In genomic region chr1:30515746-30516504, GRCh38 we compare ENCODE assay signal across 22 cellular contexts.
DNase-seq lines count a peak whose midpoint lies in the region; ATAC-seq and TF ChIP-seq lines count a peak whose summit lies in the region.
"Had no signal": no experiment of that assay in that cellular context is flagged by ENCODE, and none has a peak within 500 bp of the region (broad histone marks: within the 10 kb centered on the region; RNA-seq: fewer than 3 reads in every experiment).

No MANE protein-coding gene starts in this region.

- intact Hi-C loops in spleen (cut with DNase I; ENCODE audit: low total_unique reads) = no loop called here

- H3K27ac ChIP-seq in RWPE2 (ENCODE audit: poor library complexity, severe bottlenecking) = no peak overlapping the region
- H3K27ac ChIP-seq in endodermal cell (ENCODE audit: low read depth, low read length) = no peak overlapping the region
- no peak overlapping the region for H3K27ac ChIP-seq in spleen
- H3K27ac ChIP-seq: 22Rv1, Peyer's patch had no signal

- H3K36me3 Mint-ChIP-seq in endodermal cell (ENCODE audit: low read depth) = no peaks in the 10 kb centered on the region
- H3K36me3 Mint-ChIP-seq: CD4-positive, CD25-positive, alpha-beta regulatory T cell; IgD-negative memory B cell had no signal

- DNase-seq in activated CD4-positive, CD25-positive, alpha-beta regulatory T cell treated with anti-CD3 and anti-CD28 coated beads, Interleukin-2, amount 50 U/mL, for 72 hours = peak; percentile 7
- DNase-seq in RWPE2 (ENCODE audit: low spot score) (peak; percentile 9), endodermal cell (peak; percentile 22), spleen (peak; percentile 39), iPS-NIHi11 (ENCODE audit: low spot score) (no peak), SW480 (ENCODE audit: low spot score) (no peak)
- DNase-seq: Caco-2; CD4-positive, CD25-positive, alpha-beta regulatory T cell; GF-D8; MM.1S; NCI-H1092 treated with DMSO at 0.1 percent for 48 hours; NCI-H2081 treated with DMSO at 0.1 percent for 48 hours; NCI-H446 treated with DMSO at 0.1 percent for 48 hours; NCI-H69 had no signal

- no peaks in the 10 kb centered on the region for H3K9me3 ChIP-seq in RWPE2 (ENCODE audit: severe bottlenecking)
- no peaks in the 10 kb centered on the region for H3K9me3 ChIP-seq in endodermal cell (ENCODE audit: control insufficient read depth, low read length)
- H3K9me3 ChIP-seq in spleen = no peaks in the 10 kb centered on the region
- H3K9me3 ChIP-seq: Caco-2, HAP-1, Peyer's patch had no signal

- H3K4me3 ChIP-seq in RWPE2 (ENCODE audit: severe bottlenecking) = no peak overlapping the region
- no peak overlapping the region for H3K4me3 ChIP-seq in endodermal cell (ENCODE audit: low read length)
- H3K4me3 ChIP-seq in spleen = no peak overlapping the region
- H3K4me3 ChIP-seq: HAP-1, Peyer's patch had no signal

- no peaks in the 10 kb centered on the region for H3K9me3 Mint-ChIP-seq in endodermal cell

- no peak for TF ChIP-seq POLR2A in spleen (IDR thresholded peaks at IDR 0.05)

- H3K4me3 Mint-ChIP-seq in endodermal cell = no peak overlapping the region
- H3K4me3 Mint-ChIP-seq: B cell; CD4-positive, CD25-positive, alpha-beta regulatory T cell; IgD-negative memory B cell had no signal

- H3K27me3 Mint-ChIP-seq in endodermal cell (ENCODE audit: insufficient read depth) = no peaks in the 10 kb centered on the region

- H3K27ac Mint-ChIP-seq in endodermal cell = no peak overlapping the region
- H3K27ac Mint-ChIP-seq: B cell; CD4-positive, CD25-positive, alpha-beta regulatory T cell; IgD-negative memory B cell had no signal

- TF ChIP-seq CTCF in RWPE2 (IDR thresholded peaks at IDR 0.05; ENCODE audit: poor library complexity, severe bottlenecking) = no peak
- no peak for TF ChIP-seq CTCF in endodermal cell (conservative IDR thresholded peaks at IDR 0.05)
- no peak for TF ChIP-seq CTCF in spleen (IDR thresholded peaks at IDR 0.05 in 8 of 11, conservative IDR thresholded peaks at IDR 0.05 in 3 of 11)

- ATAC-seq in activated CD4-positive, CD25-positive, alpha-beta regulatory T cell treated with anti-CD3 and anti-CD28 coated beads, Interleukin-2, amount 50 U/mL, for 24 hours = no peak
- no peak for ATAC-seq in RWPE2 (ENCODE audit: low read depth)
- no peak for ATAC-seq in HG03039 (IDR thresholded peaks at IDR 0.05; ENCODE audit: unreplicated experiment)
- ATAC-seq: Right ventricle myocardium inferior had no signal

- no peaks in the 10 kb centered on the region for H3K36me3 ChIP-seq in RWPE2 (ENCODE audit: low read depth)
- H3K36me3 ChIP-seq in endodermal cell (ENCODE audit: control insufficient read depth, insufficient read depth, low read length) = no peaks in the 10 kb centered on the region
- no peaks in the 10 kb centered on the region for H3K36me3 ChIP-seq in spleen
- H3K36me3 ChIP-seq: HAP-1, Peyer's patch had no signal

- H3K27me3 ChIP-seq in RWPE2 (ENCODE audit: insufficient read depth, poor library complexity, severe bottlenecking) (no peaks in the 10 kb centered on the region), endodermal cell (ENCODE audit: control insufficient read depth, insufficient read depth, low read length, poor library complexity, severe bottlenecking) (no peaks in the 10 kb centered on the region), spleen (replicated peaks in 1 of 7) (peaks cover 0 to 39% (median 0%) of the 10 kb centered on the region in 7 donors)
- H3K27me3 ChIP-seq: Peyer's patch had no signal

- 78 to 83% methylated on average over 8 to 10 of the region's 10 CpGs for WGBS in endodermal cell (ENCODE audit: insufficient coverage in 1 of 2, insufficient read length in 1 of 2), 2 experiments
- 61 to 75% (median 68%) methylated on average over 10 of the region's 10 CpGs for WGBS in spleen, 5 donors

- no peak overlapping the region for H3K9ac ChIP-seq in endodermal cell (ENCODE audit: extremely low read depth, low read length, poor library complexity, severe bottlenecking)

- peaks cover 9% of the 10 kb centered on the region for H3K4me1 ChIP-seq in RWPE2 (ENCODE audit: insufficient read depth, poor library complexity, severe bottlenecking)
- no peaks in the 10 kb centered on the region for H3K4me1 ChIP-seq in endodermal cell (ENCODE audit: control insufficient read depth, insufficient read depth, low read length)
- no peaks in the 10 kb centered on the region for H3K4me1 ChIP-seq in spleen
- H3K4me1 ChIP-seq: Caco-2, HAP-1, Peyer's patch had no signal

- peaks cover 9% of the 10 kb centered on the region for H3K4me1 Mint-ChIP-seq in endodermal cell
- H3K4me1 Mint-ChIP-seq: B cell; CD4-positive, CD25-positive, alpha-beta regulatory T cell; IgD-negative memory B cell had no signal

Comparison
In these comparisons a context has a peak if more than half of its experiments do, and no peak if none do; other contexts are left out.
1. DNase-seq: peak in activated CD4-positive, CD25-positive, alpha-beta regulatory T cell treated with anti-CD3 and anti-CD28 coated beads, Interleukin-2, amount 50 U/mL, for 72 hours (single experiment), RWPE2 (single experiment), endodermal cell (single experiment) and spleen (single experiment); none in iPS-NIHi11 (single experiment) and SW480 (single experiment).